ENCODE assay signal across 13 cellular contexts in the genomic region with DNA sequence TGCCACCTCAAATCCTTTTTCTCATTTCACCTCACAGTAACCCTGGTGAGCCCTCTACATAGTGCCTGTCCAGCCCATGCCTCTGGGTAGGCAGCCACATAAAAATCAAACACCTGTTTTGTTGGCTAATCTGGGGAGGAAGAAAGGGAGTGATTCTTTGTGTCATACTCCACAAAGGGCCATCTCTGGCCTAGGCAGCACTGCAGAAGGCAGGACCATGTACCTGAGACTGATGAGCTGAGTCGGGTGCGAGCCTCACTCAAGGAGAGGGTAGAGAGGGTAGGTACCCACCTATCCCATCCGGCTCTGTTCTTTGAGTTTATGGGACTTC. TPM values are rescaled to one million over a fixed set of nuclear protein-coding genes. Genes with fewer than 3 reads are reported as not detected.
DNase-seq lines count a peak whose midpoint lies in the region; ATAC-seq, FAIRE-seq and TF ChIP-seq lines count a peak whose summit lies in the region.
"Had no signal": no experiment of that assay in that cellular context is flagged by ENCODE, and none has a peak within 500 bp of the region (broad histone marks: within the 10 kb centered on the region; RNA-seq: fewer than 3 reads in every experiment).

No MANE protein-coding gene starts in this region.

- WGBS in H1 (ENCODE audit: extremely low coverage in 1 of 2, insufficient coverage in 1 of 2, insufficient read length in 1 of 2, insufficient replicate concordance in 2 of 2, low coverage in 1 of 2, low lambda C conversion rate in 2 of 2, missing lambda C conversion rate in 1 of 2), 2 experiments = 95% methylated on average over 3 of the region's 3 CpGs; no CpG with 5 or more reads in 1 of the 2 experiments

- TF ChIP-seq POLR2A in H1 (IDR thresholded peaks at IDR 0.05; ENCODE audit: control extremely low read depth in 1 of 2, low read depth in 2 of 2, low read length in 2 of 2) = no peak; a peak in 1 of 3 replicates

- peaks cover 54% of the 10 kb centered on the region for H3F3A ChIP-seq in PC-9 (ENCODE audit: insufficient read depth, low read depth)

- POLR2A ChIA-PET in PC-9 (lab: Charles Lee; ENCODE audit: unreplicated experiment) (interaction anchor here (0.5 to 1.4 kb wide), 5 partner anchors 32 to 615 kb away, joined by 3 to 12 read pairs (median 5); a partner anchor contains a TSS), H1 (lab: Charles Lee; ENCODE audit: partially characterized antibody) (interaction anchor here (1.4 to 4.0 kb wide), 2 partner anchors 7 to 37 kb away, joined by 3 to 46 read pairs; a partner anchor contains a TSS)

- no peaks in the 10 kb centered on the region for H3K9me2 ChIP-seq in PC-9 (ENCODE audit: insufficient read depth)

- TF ChIP-seq CTCF in PC-9 (conservative IDR thresholded peaks at IDR 0.05) (no peak), H1 (IDR thresholded peaks at IDR 0.05; ENCODE audit: control extremely low read depth in 1 of 3, insufficient read depth in 1 of 3, low read depth in 1 of 3, low read length in 3 of 3) (no peak), tibial artery (IDR thresholded peaks at IDR 0.05) (no peak)

- peaks cover 85% of the 10 kb centered on the region for H3K4me1 ChIP-seq in PC-9 (replicated peaks; ENCODE audit: insufficient read depth)
- peaks cover 5 to 14% (median 11%) of the 10 kb centered on the region in 4 experiments for H3K4me1 ChIP-seq in H1 (replicated peaks in 1 of 4; ENCODE audit: control insufficient read depth in 3 of 4, insufficient read depth in 4 of 4, low read length in 3 of 4)
- peaks cover 10 to 28% of the 10 kb centered on the region in 2 donors for H3K4me1 ChIP-seq in mucosa of rectum (ENCODE audit: control insufficient read depth in 2 of 2, insufficient read depth in 2 of 2, low read length in 2 of 2)
- H3K4me1 ChIP-seq in tibial artery = peaks cover 0 to 29% (median 18%) of the 10 kb centered on the region in 4 donors

- no peak for TF ChIP-seq RAD21 in H1 (IDR thresholded peaks at IDR 0.05 in 1 of 2, conservative IDR thresholded peaks at IDR 0.05 in 1 of 2; ENCODE audit: low read depth in 2 of 2, low read length in 2 of 2)

- H3K14ac ChIP-seq in H1 (ENCODE audit: insufficient read length) = no peak overlapping the region

- H3K9ac ChIP-seq in H1 (replicated peaks in 1 of 4; ENCODE audit: extremely low read depth in 1 of 4, low read depth in 3 of 4, low read length in 3 of 4) (no peak overlapping the region; a peak in 2 of 7 replicates), mucosa of rectum (ENCODE audit: low read depth in 1 of 2, low read length in 2 of 2) (peak overlapping the region; percentile 48 to 53)

- no peak overlapping the region for H4K8ac ChIP-seq in H1 (ENCODE audit: extremely low read depth, insufficient read depth, low read length)

- DNase-seq in PC-9 (no peak), H1 (ENCODE audit: low read depth in 1 of 2, low spot score in 2 of 2) (no peak), tibial artery (peak in 1 of 2 donors; percentile 34), NCI-H2196 (lab: John Stamatoyannopoulos, UW; ENCODE audit: unreplicated experiment) (no peak), NCI-H446 treated with DMSO at 0.1 percent for 48 hours (lab: John Stamatoyannopoulos, UW) (no peak), DMS153 (lab: John Stamatoyannopoulos, UW) (no peak)
- DNase-seq: activated T-cell treated with anti-CD3 and anti-CD28 coated beads for 4 hours; amniotic stem cell; effector CD4-positive, alpha-beta T cell; MV-4-11 had no signal

- intact Hi-C loops in PC-9 (cut with micrococcal nuclease; ENCODE audit: unreplicated experiment) (loop anchor here (1.0 to 10.0 kb wide), 6 partner anchors 9 to 353 kb away; a partner anchor contains a TSS), tibial artery (cut with DNase I; ENCODE audit: low total_unique reads) (no loop called here)

- H3K79me1 ChIP-seq in H1 (ENCODE audit: low read depth, low read length) = no peaks in the 10 kb centered on the region; the same call in 1 of the 2 replicates

- H3K27ac ChIP-seq in PC-9 = peak overlapping the region; percentile 99
- H3K27ac ChIP-seq in H1 (ENCODE audit: low read depth, low read length) = peak overlapping the region; percentile 65
- H3K27ac ChIP-seq in mucosa of rectum (ENCODE audit: low read depth in 2 of 2, low read length in 2 of 2) = peak overlapping the region; percentile 79 to 89
- peak overlapping the region; percentile 3 to 29 for H3K27ac ChIP-seq in tibial artery

- H3K4me2 ChIP-seq in PC-9 (peak overlapping the region; percentile 72), H1 (ENCODE audit: insufficient read depth in 1 of 2, low read depth in 2 of 2, low read length in 2 of 2) (peak overlapping the region in 1 of 2 experiments; percentile 56; a peak in 2 of 4 replicates)

- H3K27me3 ChIP-seq in PC-9 (ENCODE audit: insufficient read depth, low read depth) = no peaks in the 10 kb centered on the region
- H3K27me3 ChIP-seq in H1 (replicated peaks in 1 of 4; ENCODE audit: control insufficient read depth in 3 of 4, extremely low read depth in 1 of 4, insufficient read depth in 3 of 4, low read length in 3 of 4) = no peaks in the 10 kb centered on the region
- no peaks in the 10 kb centered on the region for H3K27me3 ChIP-seq in mucosa of rectum (ENCODE audit: control insufficient read depth in 2 of 2, insufficient read depth in 2 of 2, low read length in 2 of 2)
- H3K27me3 ChIP-seq in tibial artery = no peaks in the 10 kb centered on the region

- H2AFZ ChIP-seq in PC-9 (no peak overlapping the region), H1 (ENCODE audit: low read length) (no peak overlapping the region)

- H2BK120ac ChIP-seq in H1 (replicated peaks; ENCODE audit: low read depth, low read length) = no peak overlapping the region

- H3K4me3 ChIP-seq in PC-9 = peak overlapping the region; percentile 24; the same call in 1 of the 2 replicates
- no peak overlapping the region for H3K4me3 ChIP-seq in H1 (ENCODE audit: extremely low read depth in 1 of 4, insufficient read depth in 2 of 4, low read depth in 3 of 4, low read length in 4 of 4)
- peak overlapping the region; percentile 14 to 45 for H3K4me3 ChIP-seq in mucosa of rectum (ENCODE audit: low read length in 2 of 2)
- no peak overlapping the region for H3K4me3 ChIP-seq in tibial artery

- CTCF ChIA-PET in PC-9 (lab: Charles Lee) = no interaction called here
- CTCF ChIA-PET in H1 (lab: Charles Lee; ENCODE audit: partially characterized antibody) = interaction anchor here (1.6 kb wide), 1 partner anchor 191 kb away, joined by 4 read pairs; no protein-coding TSS in a partner anchor

- H3K9me3 ChIP-seq in PC-9 (ENCODE audit: insufficient read depth, low read depth) = no peaks in the 10 kb centered on the region
- H3K9me3 ChIP-seq in H1 (ENCODE audit: insufficient read depth in 2 of 2, low read depth in 1 of 2, low read length in 1 of 2) = no peaks in the 10 kb centered on the region
- H3K9me3 ChIP-seq in mucosa of rectum (ENCODE audit: control insufficient read depth in 2 of 2, low read length in 2 of 2) = no peaks in the 10 kb centered on the region
- no peaks in the 10 kb centered on the region for H3K9me3 ChIP-seq in tibial artery

- 0 out of 2 replicates have a peak overlapping the region, but pooled peaks have one; percentile 57 for H3K18ac ChIP-seq in H1 (ENCODE audit: extremely low read depth, low read length)

- no peak for ATAC-seq in HG03442 (IDR thresholded peaks at IDR 0.05; ENCODE audit: unreplicated experiment)

- peak overlapping the region; percentile 84 for H2BK15ac ChIP-seq in H1 (ENCODE audit: low read length)

- peak overlapping the region; percentile 91 for H2AK5ac ChIP-seq in H1 (ENCODE audit: low read depth, low read length)

- TF ChIP-seq EP300 in H1 (IDR thresholded peaks at IDR 0.05; ENCODE audit: borderline replicate concordance in 1 of 2, low read depth in 2 of 2, low read length in 2 of 2) = no peak

- no peak overlapping the region for H3K56ac ChIP-seq in H1 (replicated peaks; ENCODE audit: insufficient read length, low read depth, low read length)

- no peak overlapping the region for H4K5ac ChIP-seq in H1 (ENCODE audit: insufficient read length, low read depth, low read length)

- H4K91ac ChIP-seq in H1 (replicated peaks; ENCODE audit: insufficient read length, low read length) = no peak overlapping the region

- H3K23me2 ChIP-seq in H1 (ENCODE audit: low read depth, low read length) = no peaks in the 10 kb centered on the region

- peak overlapping the region; percentile 92 for H2BK5ac ChIP-seq in H1 (ENCODE audit: low read depth, low read length)

- no peak overlapping the region for H3K23ac ChIP-seq in H1 (ENCODE audit: insufficient read length)

- H3K79me2 ChIP-seq in PC-9 (ENCODE audit: low read depth) = peaks cover 81% of the 10 kb centered on the region
- peaks cover 0 to 40% of the 10 kb centered on the region in 2 experiments; a peak in 2 of 4 replicates for H3K79me2 ChIP-seq in H1 (ENCODE audit: control insufficient read depth in 1 of 2, insufficient read depth in 2 of 2, low read length in 2 of 2)

- BruUV-seq in PC-9 (replicated peaks; lab: Mats Ljungman, UMichigan) = no TSS peak

- H2BK20ac ChIP-seq in H1 (ENCODE audit: low read length) = no peak overlapping the region

- FAIRE-seq in H1 (lab: Jason Lieb, UNC) = no peak
- FAIRE-seq: TTC549 had no signal

- H3K36me3 ChIP-seq in PC-9 (ENCODE audit: low read depth) = peaks cover 32% of the 10 kb centered on the region
- H3K36me3 ChIP-seq in H1 (ENCODE audit: control insufficient read depth in 2 of 4, insufficient read depth in 4 of 4, low read length in 3 of 4) = no peaks in the 10 kb centered on the region
- H3K36me3 ChIP-seq in mucosa of rectum (ENCODE audit: control insufficient read depth in 2 of 2, insufficient read depth in 2 of 2, low read length in 2 of 2) = no peaks in the 10 kb centered on the region
- no peaks in the 10 kb centered on the region for H3K36me3 ChIP-seq in tibial artery

- peak overlapping the region; percentile 89 for H2BK12ac ChIP-seq in H1 (ENCODE audit: low read depth, low read length)

- peaks cover 11% of the 10 kb centered on the region; the same call in 1 of the 2 replicates for H4K20me1 ChIP-seq in PC-9 (ENCODE audit: insufficient read depth)
- no peaks in the 10 kb centered on the region for H4K20me1 ChIP-seq in H1 (replicated peaks in 1 of 2; ENCODE audit: control insufficient read depth in 1 of 2, insufficient read depth in 2 of 2, low read length in 2 of 2)

- no peak overlapping the region for H3K4ac ChIP-seq in H1 (replicated peaks; ENCODE audit: insufficient read length, low read depth, low read length)

RNA-seq across cellular contexts. Expression of a gene that starts 7.8 kb away (rescaled TPM):
- total RNA-seq in PC-9 (2021) = 35.3 and 40.2 TPM in 2 replicates
- 10.1 and 10.4 TPM in 2 replicates for total RNA-seq in H1 (2021; fragmentation: NEBNext Ultra II Directional; extraction: Animal tissue kit (Norgen Biotek cat#: 25700))
- polyA plus RNA-seq in H1 (2011; rRNA removed) = 6.6 and 7.3 TPM in 2 replicates
- 9.6 TPM for polyA plus RNA-seq in H1 (2011; cell fraction: cytosol; rRNA removed)
- polyA plus RNA-seq in H1 (2011; cell fraction: nucleus; rRNA removed) = 6.9 TPM
- polyA plus RNA-seq in H1 (2012, experiment 1 of 2) = 8.2 to 9.3 TPM (median 8.9 TPM) in 4 replicates
- 4.6 TPM for polyA plus RNA-seq in H1 (2012, experiment 2 of 2)
- 7.2 TPM for polyA plus RNA-seq in H1 (2013, experiment 1 of 2)
- polyA plus RNA-seq in H1 (2013, experiment 2 of 2) = 7.5 TPM
- polyA minus RNA-seq in H1 (2011; rRNA and poly(A)+ RNA removed) = 8.1 and 9.4 TPM in 2 replicates
- 4.2 TPM for polyA minus RNA-seq in H1 (2011; cell fraction: cytosol; rRNA and poly(A)+ RNA removed)
- 5.5 TPM for polyA minus RNA-seq in H1 (2011; cell fraction: nucleus; rRNA and poly(A)+ RNA removed)

RNA-seq across cellular contexts. Expression of a gene that starts 36.7 kb away (rescaled TPM):
- 30.3 and 31.1 TPM in 2 replicates for total RNA-seq in PC-9 (2021)
- total RNA-seq in H1 (2021; fragmentation: NEBNext Ultra II Directional; extraction: Animal tissue kit (Norgen Biotek cat#: 25700)) = 52.7 and 54.6 TPM in 2 replicates
- 15.9 and 20.4 TPM in 2 replicates for polyA plus RNA-seq in H1 (2011; rRNA removed)
- 15.1 TPM for polyA plus RNA-seq in H1 (2011; cell fraction: cytosol; rRNA removed)
- 98.4 TPM for polyA plus RNA-seq in H1 (2011; cell fraction: nucleus; rRNA removed)
- polyA plus RNA-seq in H1 (2012, experiment 1 of 2) = 47.3 to 55.8 TPM (median 50.2 TPM) in 4 replicates
- polyA plus RNA-seq in H1 (2012, experiment 2 of 2) = 15.9 TPM
- 59.6 TPM for polyA plus RNA-seq in H1 (2013, experiment 1 of 2)
- 59.3 TPM for polyA plus RNA-seq in H1 (2013, experiment 2 of 2)
- 29.1 and 30.2 TPM in 2 replicates for polyA minus RNA-seq in H1 (2011; rRNA and poly(A)+ RNA removed)
- 14.6 TPM for polyA minus RNA-seq in H1 (2011; cell fraction: cytosol; rRNA and poly(A)+ RNA removed)
- 28.5 TPM for polyA minus RNA-seq in H1 (2011; cell fraction: nucleus; rRNA and poly(A)+ RNA removed)

Comparison
In these comparisons a context has a peak if more than half of its experiments do, and no peak if none do; other contexts are left out.
1. H3K27ac ChIP-seq: peak in every context shown above with its lines; median percentile 99 in PC-9; 84 in mucosa of rectum; 65 in H1; 16 in tibial artery.
2. H3K4me3 ChIP-seq: peak in PC-9 (single experiment) and mucosa of rectum (2 of 2); none in H1 (0 of 4) and tibial artery (0 of 2).
3. H3K9ac ChIP-seq: peak in mucosa of rectum (2 of 2); none in H1 (0 of 4).